In genomic region chr17:35082073-35082657, GRCh38 we compare ENCODE assay signal across 8 cellular contexts. TPM values are rescaled to one million over a fixed set of nuclear protein-coding genes. Genes with fewer than 3 reads are reported as not detected.
A peak's percentile ranks its signal among the peaks of the same experiment; 100 is the strongest.
DNase-seq lines count a peak whose midpoint lies in the region; ATAC-seq, FAIRE-seq and TF ChIP-seq lines count a peak whose summit lies in the region.

No MANE protein-coding gene starts in this region.

- no peak for ATAC-seq in activated CD8-positive, alpha-beta T cell treated with anti-CD3 and anti-CD28 coated beads, Interleukin-2, amount 10 ng/mL, durations not matched to agents 7 days and 5 days
- ATAC-seq in HG03439 (IDR thresholded peaks at IDR 0.05; ENCODE audit: unreplicated experiment), result no peak

- TF ChIP-seq CTCF in D721Med (IDR thresholded peaks at IDR 0.05; ENCODE audit: insufficient read depth, missing control alignments) (no peak), coronary artery (IDR thresholded peaks at IDR 0.05) (no peak)

- no peak overlapping the region for H2AFZ ChIP-seq in Karpas-422 (ENCODE audit: low read length)

- H3K4me3 ChIP-seq in Karpas-422 (ENCODE audit: low read length) (peak overlapping the region; percentile 23; the same call in 1 of the 2 replicates), coronary artery (no peak overlapping the region)

- H3K79me2 ChIP-seq in Karpas-422 (ENCODE audit: low read length), result no peaks in the 10 kb centered on the region

- H3K27me3 ChIP-seq in Karpas-422 (ENCODE audit: low read length), result no peaks in the 10 kb centered on the region

- no peaks in the 10 kb centered on the region for H3K27me3 Mint-ChIP-seq in activated CD8-positive, alpha-beta T cell treated with anti-CD3 and anti-CD28 coated beads, Interleukin-2, amount 10 ng/mL, durations not matched to agents 7 days and 5 days (ENCODE audit: low read depth)

- no peak for FAIRE-seq in D721Med (lab: Jason Lieb, UNC)

- peaks cover 18% of the 10 kb centered on the region for H3K36me3 Mint-ChIP-seq in activated CD8-positive, alpha-beta T cell treated with anti-CD3 and anti-CD28 coated beads, Interleukin-2, amount 10 ng/mL, durations not matched to agents 7 days and 5 days (ENCODE audit: low read depth)

- POLR2A ChIA-PET in activated CD8-positive, alpha-beta T cell treated with anti-CD3 and anti-CD28 coated beads, Interleukin-2, amount 10 ng/mL, durations not matched to agents 7 days and 5 days (lab: Charles Lee), result interaction anchor here (0.9 to 4.0 kb wide), 4 partner anchors 18 to 161 kb away, joined by 3 to 20 read pairs (median 4); partner anchors contain the start of genes RFFL and SLFN5

- H3K27ac ChIP-seq in Karpas-422 (ENCODE audit: low read length), result peak overlapping the region; percentile 64
- H3K27ac ChIP-seq in coronary artery, result no peak overlapping the region

- no peaks in the 10 kb centered on the region for H3K9me3 ChIP-seq in Karpas-422 (ENCODE audit: low read length)

- H3K27ac Mint-ChIP-seq in activated CD8-positive, alpha-beta T cell treated with anti-CD3 and anti-CD28 coated beads, Interleukin-2, amount 10 ng/mL, durations not matched to agents 7 days and 5 days, result peak overlapping the region; percentile 84

- no peaks in the 10 kb centered on the region for H3K9me3 Mint-ChIP-seq in activated CD8-positive, alpha-beta T cell treated with anti-CD3 and anti-CD28 coated beads, Interleukin-2, amount 10 ng/mL, durations not matched to agents 7 days and 5 days (ENCODE audit: insufficient read depth)

- no peaks in the 10 kb centered on the region for H3K9me2 ChIP-seq in Karpas-422 (replicated peaks; ENCODE audit: insufficient read depth, low read length)

- H3K4me2 ChIP-seq in Karpas-422 (ENCODE audit: low read depth, low read length, poor library complexity, severe bottlenecking), result peak overlapping the region; percentile 50

- H4K20me1 ChIP-seq in Karpas-422 (ENCODE audit: insufficient read depth, low read depth, low read length), result no peaks in the 10 kb centered on the region; the same call in 1 of the 2 replicates

- CTCF ChIA-PET in activated CD8-positive, alpha-beta T cell treated with anti-CD3 and anti-CD28 coated beads, Interleukin-2, amount 10 ng/mL, durations not matched to agents 7 days and 5 days (lab: Charles Lee), result interaction anchor here (0.9 to 4.7 kb wide), 9 partner anchors 9 to 101 kb away, joined by 3 to 30 read pairs (median 4); partner anchors contain the start of genes RAD51D and RFFL

- H3K4me3 Mint-ChIP-seq in activated CD8-positive, alpha-beta T cell treated with anti-CD3 and anti-CD28 coated beads, Interleukin-2, amount 10 ng/mL, durations not matched to agents 7 days and 5 days, result peak overlapping the region; percentile 53

- peak; percentile 25 for DNase-seq in D721Med (ENCODE audit: insufficient read length, low spot score)
- DNase-seq in Karpas-422, result no peak
- DNase-seq in activated CD8-positive, alpha-beta T cell treated with anti-CD3 and anti-CD28 coated beads, Interleukin-2, amount 10 ng/mL, durations not matched to agents 7 days and 5 days, result no peak
- peak; percentile 75 for DNase-seq in kidney glomerular epithelial cell (lab: John Stamatoyannopoulos, UW)
- no peak for DNase-seq in NCI-H2227 treated with DMSO at 0.1 percent for 48 hours (lab: John Stamatoyannopoulos, UW)
- no peak for DNase-seq in coronary artery (ENCODE audit: low spot score)
- DNase-seq in GM19238 (ENCODE audit: insufficient read length, low spot score), result no peak

- peaks cover 63% of the 10 kb centered on the region for H3K4me1 Mint-ChIP-seq in activated CD8-positive, alpha-beta T cell treated with anti-CD3 and anti-CD28 coated beads, Interleukin-2, amount 10 ng/mL, durations not matched to agents 7 days and 5 days (ENCODE audit: low read depth)

- no peaks in the 10 kb centered on the region for H3K36me3 ChIP-seq in Karpas-422 (ENCODE audit: insufficient read depth, low read length)

- H3K9ac ChIP-seq in Karpas-422 (ENCODE audit: low read length), result no peak overlapping the region

- peaks cover 37% of the 10 kb centered on the region for H3K4me1 ChIP-seq in Karpas-422 (ENCODE audit: low read length)

RNA-seq across cellular contexts. Expression of gene RFFL, which starts 18.7 kb away (rescaled TPM):
- total RNA-seq in Karpas-422 (2014; rRNA removed; shearing (Covaris generic); ENCODE audit: low replicate concordance), result 14.6 and 16.3 TPM in 2 replicates
- total RNA-seq in activated CD8-positive, alpha-beta T cell treated with anti-CD3 and anti-CD28 coated beads, Interleukin-2, amount 10 ng/mL, durations not matched to agents 7 days and 5 days, result 10 to 100 TPM; 26.4 to 29.1 TPM

RNA-seq across cellular contexts. Expression of gene RAD51D, which starts 37.5 kb away (rescaled TPM):
- total RNA-seq in Karpas-422 (2014; rRNA removed; shearing (Covaris generic); ENCODE audit: low replicate concordance), result 7.2 and 9.0 TPM in 2 replicates
- 10 to 100 TPM; 32.1 to 33.6 TPM for total RNA-seq in activated CD8-positive, alpha-beta T cell treated with anti-CD3 and anti-CD28 coated beads, Interleukin-2, amount 10 ng/mL, durations not matched to agents 7 days and 5 days

RNA-seq across cellular contexts. Expression of gene FNDC8, which starts 39.2 kb away (rescaled TPM):
- total RNA-seq in Karpas-422 (2014; rRNA removed; shearing (Covaris generic); ENCODE audit: low replicate concordance), result not detected in 2 replicates
- total RNA-seq in activated CD8-positive, alpha-beta T cell treated with anti-CD3 and anti-CD28 coated beads, Interleukin-2, amount 10 ng/mL, durations not matched to agents 7 days and 5 days, result not detected

RNA-seq across cellular contexts. Expression of gene NLE1, which starts 59.9 kb away (rescaled TPM):
- 14.1 and 22.5 TPM in 2 replicates for total RNA-seq in Karpas-422 (2014; rRNA removed; shearing (Covaris generic); ENCODE audit: low replicate concordance)
- total RNA-seq in activated CD8-positive, alpha-beta T cell treated with anti-CD3 and anti-CD28 coated beads, Interleukin-2, amount 10 ng/mL, durations not matched to agents 7 days and 5 days, result 10 to 100 TPM; 22.1 to 23.3 TPM

Comparison
In these comparisons a context has a peak if more than half of its experiments do, and no peak if none do; other contexts are left out.
1. DNase-seq: peak in D721Med (single experiment) and kidney glomerular epithelial cell (single experiment); none in Karpas-422 (single experiment), activated CD8-positive, alpha-beta T cell treated with anti-CD3 and anti-CD28 coated beads, Interleukin-2, amount 10 ng/mL, durations not matched to agents 7 days and 5 days (single experiment), NCI-H2227 treated with DMSO at 0.1 percent for 48 hours (single experiment), coronary artery (single experiment) and GM19238 (single experiment).